ENCODE assay signal across 16 cellular contexts in the genomic region with DNA sequence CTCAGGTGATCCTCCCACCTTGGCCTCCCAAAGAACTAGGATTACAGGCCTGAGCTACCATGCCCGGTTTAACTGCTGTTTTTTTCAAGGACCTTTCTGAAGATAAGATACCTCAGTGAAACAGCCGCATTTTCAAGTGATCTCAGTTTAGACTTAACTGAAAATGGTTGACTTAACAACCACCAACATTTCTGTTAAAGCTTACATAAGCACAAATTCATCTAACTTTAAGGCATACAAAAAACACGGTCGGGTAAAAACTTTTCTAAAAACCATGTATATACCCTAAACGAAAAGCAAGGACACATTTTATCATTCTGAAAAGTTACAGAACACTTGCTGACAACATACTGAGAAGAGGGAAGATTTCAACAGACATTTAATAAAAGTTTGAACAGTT.
"Had no signal": no experiment of that assay in that cellular context is flagged by ENCODE, and none has a peak within 500 bp of the region (broad histone marks: within the 10 kb centered on the region; RNA-seq: fewer than 3 reads in every experiment).

No MANE protein-coding gene starts in this region.

- ATAC-seq: activated CD8-positive, alpha-beta memory T cell treated with anti-CD3 and anti-CD28 coated beads, Interleukin-2, amount 10 ng/mL, durations not matched to agents 7 days and 5 days; activated T-cell treated with anti-CD3 and anti-CD28 coated beads, Interleukin-2, amount 50 U/mL, for 4 hours; mucosa of descending colon; natural killer cell; stimulated activated naive CD8-positive, alpha-beta T cell treated with anti-CD3 and anti-CD28 coated beads, Interleukin-15, Interleukin-2, amounts not matched to agents 100 U/mL and 50 U/mL, for 24 hours had no signal

- H3K9me3 ChIP-seq: ascending aorta, mucosa of descending colon, prostate gland, suprapubic skin had no signal

- FAIRE-seq: bronchial epithelial cell, colon had no signal

- H3K4me1 ChIP-seq: ascending aorta, prostate gland, suprapubic skin had no signal

- H3K27me3 Mint-ChIP-seq: activated CD8-positive, alpha-beta memory T cell treated with anti-CD3 and anti-CD28 coated beads, Interleukin-2, amount 10 ng/mL, durations not matched to agents 7 days and 5 days; activated naive CD8-positive, alpha-beta T cell treated with anti-CD3 and anti-CD28 coated beads, Interleukin-2, amount 10 ng/mL, durations not matched to agents 7 days and 5 days had no signal

- DNase-seq: activated CD8-positive, alpha-beta memory T cell treated with anti-CD3 and anti-CD28 coated beads, Interleukin-2, amount 10 ng/mL, durations not matched to agents 7 days and 5 days; activated gamma-delta T cell treated with Interleukin-2 at 50 U/mL for 16 hours; activated naive CD8-positive, alpha-beta T cell treated with anti-CD3 and anti-CD28 coated beads, Interleukin-2, amount 10 ng/mL, durations not matched to agents 7 days and 5 days; activated T-cell treated with anti-CD3 and anti-CD28 coated beads, Interleukin-2, amount 50 U/mL, for 4 hours; mucosa of descending colon; natural killer cell; occipital lobe; stimulated activated CD4-positive, alpha-beta T cell treated with anti-CD3 and anti-CD28 coated beads, Interleukin-4, amount 100 ng/mL, for 1 hour; stimulated activated CD8-positive, alpha-beta memory T cell treated with anti-CD3 and anti-CD28 coated beads, Interleukin-4, amount 100 ng/mL, for 48 hours; stimulated activated naive CD8-positive, alpha-beta T cell treated with anti-CD3 and anti-CD28 coated beads, Interleukin-15, Interleukin-2, amounts not matched to agents 100 U/mL and 50 U/mL, for 24 hours had no signal

- H3K27me3 ChIP-seq: ascending aorta, suprapubic skin had no signal

- H3K4me3 ChIP-seq: ascending aorta, lung, mucosa of descending colon, prostate gland, suprapubic skin had no signal

- H3K27ac ChIP-seq: ascending aorta, prostate gland, suprapubic skin had no signal

- H3K4me3 Mint-ChIP-seq: activated CD8-positive, alpha-beta memory T cell treated with anti-CD3 and anti-CD28 coated beads, Interleukin-2, amount 10 ng/mL, durations not matched to agents 7 days and 5 days; activated naive CD8-positive, alpha-beta T cell treated with anti-CD3 and anti-CD28 coated beads, Interleukin-2, amount 10 ng/mL, durations not matched to agents 7 days and 5 days; activated T-cell treated with anti-CD3 and anti-CD28 coated beads, Interleukin-2, amount 50 U/mL, for 4 hours; natural killer cell had no signal

- H3K9me3 Mint-ChIP-seq: activated naive CD8-positive, alpha-beta T cell treated with anti-CD3 and anti-CD28 coated beads, Interleukin-2, amount 10 ng/mL, durations not matched to agents 7 days and 5 days; activated T-cell treated with anti-CD3 and anti-CD28 coated beads, Interleukin-2, amount 50 U/mL, for 4 hours; natural killer cell had no signal

- H3K36me3 ChIP-seq: ascending aorta, prostate gland, suprapubic skin had no signal

- H3K27ac Mint-ChIP-seq: activated CD8-positive, alpha-beta memory T cell treated with anti-CD3 and anti-CD28 coated beads, Interleukin-2, amount 10 ng/mL, durations not matched to agents 7 days and 5 days; activated naive CD8-positive, alpha-beta T cell treated with anti-CD3 and anti-CD28 coated beads, Interleukin-2, amount 10 ng/mL, durations not matched to agents 7 days and 5 days had no signal

- H3K36me3 Mint-ChIP-seq: natural killer cell had no signal
